1 cellular context compared by ENCODE assay signal in genomic region chr2:27071990-27072830, GRCh38.
TF ChIP-seq lines count a peak whose summit lies in the region.

No MANE protein-coding gene starts in this region.

TF ChIP-seq in GM23338, 12 proteins besides CTCF, POLR2A, EP300 and RAD21 (continued from another document):
- TF ChIP-seq ZNF462 (CRISPR knock-in tag; IDR thresholded peaks at IDR 0.05) (no peak), EZH2 (IDR thresholded peaks at IDR 0.05; ENCODE audit: low read depth, unreplicated experiment) (no peak)
